Comparison of ENCODE assay signal across 8 cellular contexts in genomic region chr9:72315089-72315509, GRCh38. TPM values are rescaled to one million over a fixed set of nuclear protein-coding genes. Genes with fewer than 3 reads are reported as not detected.
DNase-seq lines count a peak whose midpoint lies in the region; ATAC-seq and TF ChIP-seq lines count a peak whose summit lies in the region.

No MANE protein-coding gene starts in this region.

- no peak overlapping the region for H3K4me3 ChIP-seq in BE2C (ENCODE audit: low read depth, low read length)
- H3K4me3 ChIP-seq in esophagus muscularis mucosa, result peak overlapping the region; percentile 22 to 50 (median 28)

- TF ChIP-seq CTCF in BE2C (IDR thresholded peaks at IDR 0.05; ENCODE audit: low read depth, low read length) (no peak), esophagus muscularis mucosa (IDR thresholded peaks at IDR 0.05) (peak in 1 of 3 experiments; percentile 4), omental fat pad (IDR thresholded peaks at IDR 0.05) (no peak), progenitor cell of endocrine pancreas (IDR thresholded peaks at IDR 0.05; ENCODE audit: unreplicated experiment) (no peak), GM20000 (IDR thresholded peaks at IDR 0.05; ENCODE audit: extremely low read depth, missing control alignments) (no peak)

- H3K27me3 Mint-ChIP-seq in progenitor cell of endocrine pancreas, result no peaks in the 10 kb centered on the region

- H3K4me1 Mint-ChIP-seq in progenitor cell of endocrine pancreas (ENCODE audit: low read depth), result peaks cover 14% of the 10 kb centered on the region

- H3K27me3 ChIP-seq in BE2C, result no peaks in the 10 kb centered on the region
- H3K27me3 ChIP-seq in esophagus muscularis mucosa, result no peaks in the 10 kb centered on the region

- no peak overlapping the region for H3K27ac Mint-ChIP-seq in progenitor cell of endocrine pancreas

- WGBS in esophagus muscularis mucosa, result 12% methylated on average over 5 of the region's 5 CpGs

- peak overlapping the region; percentile 67 to 80 (median 77) for H3K27ac ChIP-seq in esophagus muscularis mucosa (replicated peaks in 1 of 4)

- no peaks in the 10 kb centered on the region for H3K36me3 Mint-ChIP-seq in progenitor cell of endocrine pancreas (ENCODE audit: insufficient read depth)

- no peaks in the 10 kb centered on the region for H3K9me3 Mint-ChIP-seq in progenitor cell of endocrine pancreas (ENCODE audit: low read depth)

- H3K9me3 ChIP-seq in BE2C (no peaks in the 10 kb centered on the region), esophagus muscularis mucosa (no peaks in the 10 kb centered on the region)

- H3K4me3 Mint-ChIP-seq in progenitor cell of endocrine pancreas (ENCODE audit: low read depth), result no peak overlapping the region

- H3K36me3 ChIP-seq in BE2C (no peaks in the 10 kb centered on the region), esophagus muscularis mucosa (no peaks in the 10 kb centered on the region)

- peak; percentile 48 for ATAC-seq in omental fat pad (ENCODE audit: low FRiP score)

- H3K4me1 ChIP-seq in BE2C (no peaks in the 10 kb centered on the region), esophagus muscularis mucosa (peaks cover 14 to 46% (median 41%) of the 10 kb centered on the region in 4 donors)

- TF ChIP-seq EP300 in esophagus muscularis mucosa (IDR thresholded peaks at IDR 0.05), result no peak

- TF ChIP-seq POLR2A in esophagus muscularis mucosa (IDR thresholded peaks at IDR 0.05; ENCODE audit: low read depth), result no peak

- intact Hi-C loops in esophagus muscularis mucosa (cut with DNase I), result no loop called here

- DNase-seq in BE2C (peak; percentile 10), NCI-H2171 (lab: John Stamatoyannopoulos, UW) (peak; percentile 54), esophagus muscularis mucosa (ENCODE audit: extremely low spot score) (no peak), omental fat pad (ENCODE audit: low spot score) (no peak), progenitor cell of endocrine pancreas (ENCODE audit: low spot score, unreplicated experiment) (no peak), GM20000 (ENCODE audit: low spot score) (no peak), activated T-cell treated with anti-CD3 and anti-CD28 coated beads for 4 hours (no peak), iPS-NIHi7 (ENCODE audit: extremely low spot score) (no peak)

RNA-seq across cellular contexts. Expression of gene ZFAND5, which starts 49.9 kb away (rescaled TPM):
- 50.6 TPM for polyA plus RNA-seq in BE2C (2012; ENCODE audit: insufficient read depth, insufficient read length, low read depth)
- total RNA-seq in esophagus muscularis mucosa, result 100 to 1,000 TPM; 176 to 303 (median 225) TPM
- 100 to 1,000 TPM; 251 to 647 (median 378) TPM for total RNA-seq in omental fat pad
- 179 and 183 TPM in 2 replicates for total RNA-seq in progenitor cell of endocrine pancreas

Comparison
In these comparisons a context has a peak if more than half of its experiments do, and no peak if none do; other contexts are left out.
1. DNase-seq: peak in BE2C (single experiment) and NCI-H2171 (single experiment); none in esophagus muscularis mucosa (single experiment), omental fat pad (single experiment), progenitor cell of endocrine pancreas (single experiment), GM20000 (single experiment), activated T-cell treated with anti-CD3 and anti-CD28 coated beads for 4 hours (single experiment) and iPS-NIHi7 (single experiment).